Comparison of ENCODE assay signal across 8 cellular contexts in genomic region chr14:23009939-23010718, GRCh38. TPM values are rescaled to one million over a fixed set of nuclear protein-coding genes. Genes with fewer than 3 reads are reported as not detected.
A peak's percentile ranks its signal among the peaks of the same experiment; 100 is the strongest.
DNase-seq lines count a peak whose midpoint lies in the region; ATAC-seq and TF ChIP-seq lines count a peak whose summit lies in the region.

Gene C14orf93 (minus strand): TSS chr14:23010143. CDS start chr14:22999023, 11,120 bp downstream.

- H3K27ac Mint-ChIP-seq in endothelial cell (ENCODE audit: unreplicated experiment), result peak within 1 kb of the TSS; percentile 98
- peak within 1 kb of the TSS; percentile 94 for H3K27ac Mint-ChIP-seq in mesothelial cell of epicardium

- POLR2A ChIA-PET in GM10248 (lab: Yijun Ruan, JAX), result no interaction called here

- ATAC-seq in HG02973 (IDR thresholded peaks at IDR 0.05; ENCODE audit: unreplicated experiment), result no peak

- DNase-seq in GM10248 (ENCODE audit: extremely low spot score) (peak; percentile 92), HS-27A (ENCODE audit: low read depth) (peak; percentile 51), NOMO-1 treated with dmso at 0.1 percent for 144 hours (lab: John Stamatoyannopoulos, UW; ENCODE audit: unreplicated experiment) (peak; percentile 35), endothelial cell (ENCODE audit: low spot score) (peak; percentile 70), mesothelial cell of epicardium (ENCODE audit: low spot score in 2 of 2, unreplicated experiment in 2 of 2) (peak; percentile 51 to 71)
- DNase-seq in activated CD8-positive, alpha-beta memory T cell treated with anti-CD3 and anti-CD28 coated beads, Interleukin-2, amount 50 U/mL, for 1 hour (ENCODE audit: extremely low read depth), result peak; percentile 37
- DNase-seq in stimulated activated CD8-positive, alpha-beta memory T cell treated with anti-CD3 and anti-CD28 coated beads, Interleukin-15, amount 100 ng/mL, for 4 hours (ENCODE audit: low read depth in 2 of 2), result peak; percentile 53 to 60

- no peaks in the 10 kb centered on the region for H3K9me3 Mint-ChIP-seq in endothelial cell (ENCODE audit: unreplicated experiment)
- H3K9me3 Mint-ChIP-seq in mesothelial cell of epicardium, result no peaks in the 10 kb centered on the region

- CTCF ChIA-PET in GM10248 (lab: Yijun Ruan, JAX), result interaction anchor here (0.8 to 5.9 kb wide), 3 partner anchors 24 to 38 kb away, joined by 3 to 41 read pairs (median 9); partner anchors contain the start of gene AJUBA

- peak within 1 kb of the TSS; percentile 91 for H3K4me3 Mint-ChIP-seq in endothelial cell (ENCODE audit: unreplicated experiment)
- peak within 1 kb of the TSS; percentile 81 for H3K4me3 Mint-ChIP-seq in mesothelial cell of epicardium

- TF ChIP-seq CTCF in GM10248 (IDR thresholded peaks at IDR 0.05; ENCODE audit: control extremely low read depth, extremely low read depth, low read depth, missing control alignments), result no peak
- no peak for TF ChIP-seq CTCF in endothelial cell (IDR thresholded peaks at IDR 0.05; ENCODE audit: unreplicated experiment)
- TF ChIP-seq CTCF in mesothelial cell of epicardium (IDR thresholded peaks at IDR 0.05; ENCODE audit: unreplicated experiment), result no peak

- H3K4me1 Mint-ChIP-seq in endothelial cell (ENCODE audit: unreplicated experiment) (peaks cover 16% of the 10 kb centered on the region), mesothelial cell of epicardium (peaks cover 40% of the 10 kb centered on the region)

- no peaks in the 10 kb centered on the region for H3K36me3 Mint-ChIP-seq in endothelial cell (ENCODE audit: low read depth, unreplicated experiment)
- H3K36me3 Mint-ChIP-seq in mesothelial cell of epicardium, result no peaks in the 10 kb centered on the region

- H3K27me3 Mint-ChIP-seq in endothelial cell (ENCODE audit: unreplicated experiment), result no peaks in the 10 kb centered on the region
- no peaks in the 10 kb centered on the region for H3K27me3 Mint-ChIP-seq in mesothelial cell of epicardium (ENCODE audit: low read depth)

RNA-seq across cellular contexts. Expression of gene C14orf93, which starts in this region (rescaled TPM):
- total RNA-seq in endothelial cell (ENCODE audit: unreplicated experiment) (9.0 TPM), mesothelial cell of epicardium (14.0 to 15.1 TPM (median 14.9 TPM) in 3 replicates)

Comparison
In these comparisons a context has a peak if more than half of its experiments do, and no peak if none do; other contexts are left out.
1. DNase-seq: peak in every context shown above with its lines; median percentile 92 in GM10248; 70 in endothelial cell; 61 in mesothelial cell of epicardium; 56 in stimulated activated CD8-positive, alpha-beta memory T cell treated with anti-CD3 and anti-CD28 coated beads, Interleukin-15, amount 100 ng/mL, for 4 hours; 51 in HS-27A; 37 in activated CD8-positive, alpha-beta memory T cell treated with anti-CD3 and anti-CD28 coated beads, Interleukin-2, amount 50 U/mL, for 1 hour; 35 in NOMO-1 treated with dmso at 0.1 percent for 144 hours.